In the genomic region with DNA sequence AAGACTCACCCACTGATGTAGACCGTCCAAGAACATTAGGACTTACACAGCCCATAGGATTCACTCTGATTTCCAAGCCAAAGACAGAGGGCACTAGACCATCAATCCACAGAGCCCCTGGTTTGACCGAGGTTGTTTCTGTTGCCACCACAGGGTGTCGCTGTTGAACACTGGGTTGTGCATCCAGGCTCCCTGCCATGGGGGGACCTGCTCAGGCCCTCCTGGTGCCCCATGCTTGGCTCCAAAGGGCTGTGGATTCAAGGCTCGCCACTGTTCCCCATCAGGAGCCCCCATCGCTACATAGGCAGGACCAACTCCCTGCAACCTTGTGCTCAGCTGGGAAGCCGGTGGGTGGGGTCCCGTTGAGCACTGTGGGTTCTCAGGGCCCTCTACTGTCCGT, we compare ENCODE assay signal across 8 cellular contexts.
DNase-seq lines count a peak whose midpoint lies in the region; ATAC-seq and TF ChIP-seq lines count a peak whose summit lies in the region.

No MANE protein-coding gene starts in this region.

- H2BK12ac ChIP-seq in neuronal stem cell (ENCODE audit: low read length) = no peak overlapping the region

- H4K8ac ChIP-seq in neuronal stem cell (ENCODE audit: low read depth, low read length) = no peak overlapping the region

- H3K9me3 ChIP-seq in breast epithelium = no peaks in the 10 kb centered on the region
- H3K9me3 ChIP-seq in neuronal stem cell (replicated peaks in 1 of 2; ENCODE audit: control insufficient read depth in 2 of 2, insufficient read depth in 1 of 2, low read depth in 1 of 2, low read length in 2 of 2) = no peaks in the 10 kb centered on the region

- no peak overlapping the region for H3K23ac ChIP-seq in neuronal stem cell (ENCODE audit: low read depth, low read length, poor library complexity)

- H2BK15ac ChIP-seq in neuronal stem cell (ENCODE audit: low read length) = no peak overlapping the region

- no peak overlapping the region for H3K18ac ChIP-seq in neuronal stem cell (ENCODE audit: low read length)

- TF ChIP-seq CTCF in KMS-11 (conservative IDR thresholded peaks at IDR 0.05; ENCODE audit: low read depth, low read length) = 0 out of 2 replicates have a peak, but pooled peaks have one; percentile 37
- TF ChIP-seq CTCF in breast epithelium (IDR thresholded peaks at IDR 0.05) = peak in 2 of 3 donors; percentile 20 to 22

- H2BK120ac ChIP-seq in neuronal stem cell (ENCODE audit: low read depth, low read length) = no peak overlapping the region

- DNase-seq in NCI-H2171 treated with DMSO at 0.1 percent for 48 hours (lab: John Stamatoyannopoulos, UW) (peak; percentile 6), NCI-H2171 (lab: John Stamatoyannopoulos, UW) (no peak), breast epithelium (ENCODE audit: low spot score in 2 of 2) (no peak), neuronal stem cell (ENCODE audit: low spot score) (no peak), SKM-1 (lab: John Stamatoyannopoulos, UW; ENCODE audit: unreplicated experiment) (no peak), HPDE6-E6E7 (ENCODE audit: extremely low spot score) (no peak)

- intact Hi-C loops in breast epithelium (cut with DNase I; ENCODE audit: low total_unique reads) = no loop called here

- H3K14ac ChIP-seq in neuronal stem cell (ENCODE audit: low read length) = no peak overlapping the region

- ATAC-seq in GM21390 (IDR thresholded peaks at IDR 0.05; ENCODE audit: unreplicated experiment) = no peak

- no peak overlapping the region for H3K4me3 ChIP-seq in KMS-11 (IDR thresholded peaks at IDR 0.05; ENCODE audit: insufficient read depth, low read depth, low read length)
- no peak overlapping the region for H3K4me3 ChIP-seq in breast epithelium
- H3K4me3 ChIP-seq in neuronal stem cell (ENCODE audit: low read length in 2 of 2) = no peak overlapping the region

- no peak for TF ChIP-seq POLR2A in breast epithelium (IDR thresholded peaks at IDR 0.05)

- H3K79me2 ChIP-seq in KMS-11 (ENCODE audit: insufficient read depth, low read depth) = no peaks in the 10 kb centered on the region

- H3K36me3 ChIP-seq in KMS-11 (ENCODE audit: insufficient read depth) = no peaks in the 10 kb centered on the region
- H3K36me3 ChIP-seq in breast epithelium = no peaks in the 10 kb centered on the region
- no peaks in the 10 kb centered on the region for H3K36me3 ChIP-seq in neuronal stem cell (replicated peaks in 1 of 2; ENCODE audit: control insufficient read depth in 2 of 2, insufficient read depth in 2 of 2, low read length in 2 of 2)

- H3K27ac ChIP-seq in KMS-11 (no peak overlapping the region), breast epithelium (no peak overlapping the region), neuronal stem cell (replicated peaks; ENCODE audit: low read length) (no peak overlapping the region)

- no peak overlapping the region for H2AK5ac ChIP-seq in neuronal stem cell (ENCODE audit: low read depth, low read length)

- H4K91ac ChIP-seq in neuronal stem cell (ENCODE audit: low read depth, low read length, poor library complexity) = no peak overlapping the region

- H3K4me2 ChIP-seq in KMS-11 (no peak overlapping the region), neuronal stem cell (ENCODE audit: insufficient read depth, low read length, poor library complexity, severe bottlenecking) (no peak overlapping the region)

- H3K4me1 ChIP-seq in KMS-11 (ENCODE audit: low read depth, poor library complexity, severe bottlenecking) (no peaks in the 10 kb centered on the region), breast epithelium (no peaks in the 10 kb centered on the region), neuronal stem cell (ENCODE audit: control insufficient read depth in 2 of 2, insufficient read depth in 1 of 2, low read depth in 1 of 2, low read length in 2 of 2) (peaks cover 4 to 17% of the 10 kb centered on the region in 2 donors)

- H3K27me3 ChIP-seq in KMS-11 (ENCODE audit: insufficient read depth, low read depth) (peaks cover under 1% of the 10 kb centered on the region; the same call in 1 of the 2 replicates), breast epithelium (no peaks in the 10 kb centered on the region), neuronal stem cell (ENCODE audit: control insufficient read depth in 3 of 3, insufficient read depth in 3 of 3, low read depth in 1 of 3, low read length in 3 of 3) (peaks cover 0 to 2% (median 0%) of the 10 kb centered on the region in 3 experiments)

- H3K79me1 ChIP-seq in neuronal stem cell (ENCODE audit: low read depth, low read length) = no peaks in the 10 kb centered on the region

- H3K9ac ChIP-seq in KMS-11 (no peak overlapping the region), neuronal stem cell (ENCODE audit: low read depth, low read length, poor library complexity) (no peak overlapping the region)

- H3K4ac ChIP-seq in neuronal stem cell (ENCODE audit: low read length) = no peak overlapping the region

- H2AFZ ChIP-seq in KMS-11 (ENCODE audit: low read depth) (no peak overlapping the region), neuronal stem cell (ENCODE audit: low read length) (no peak overlapping the region)

- peak overlapping the region; percentile 31 for H2BK5ac ChIP-seq in neuronal stem cell (ENCODE audit: low read length)

- H4K20me1 ChIP-seq in KMS-11 (ENCODE audit: insufficient read depth) = no peaks in the 10 kb centered on the region

- no CpG with 5 or more reads among the region's 8 CpGs for WGBS in neuronal stem cell (ENCODE audit: extremely low coverage in 2 of 2, insufficient read length in 2 of 2, insufficient replicate concordance in 1 of 2), 2 donors
